43 cellular contexts compared by ENCODE assay signal in genomic region chr11:55838452-55838851, GRCh38. TPM values are rescaled to one million over a fixed set of nuclear protein-coding genes. Genes with fewer than 3 reads are reported as not detected.
"Had no signal": no experiment of that assay in that cellular context is flagged by ENCODE, and none has a peak within 500 bp of the region (broad histone marks: within the 10 kb centered on the region; RNA-seq: fewer than 3 reads in every experiment).

Gene OR5D16 (plus strand): TSS chr11:55838752. CDS start chr11:55838752, 0 bp downstream.

- H3K27me3 Mint-ChIP-seq: activated naive CD4-positive, alpha-beta T cell treated with anti-CD3 and anti-CD28 coated beads, Interleukin-2, amount 10 ng/mL, durations not matched to agents 7 days and 5 days; activated naive CD4-positive, alpha-beta T cell treated with anti-CD3 and anti-CD28 coated beads, Interleukin-2, amount 50 U/mL, for 24 hours; activated naive CD8-positive, alpha-beta T cell; activated naive CD8-positive, alpha-beta T cell treated with anti-CD3 and anti-CD28 coated beads for 36 hours; activated naive CD8-positive, alpha-beta T cell treated with anti-CD3 and anti-CD28 coated beads, Interleukin-2, amount 10 ng/mL, durations not matched to agents 7 days and 5 days; activated naive CD8-positive, alpha-beta T cell treated with anti-CD3 and anti-CD28 coated beads, Interleukin-2, amount 50 U/mL, for 24 hours; activated T-cell treated with anti-CD3 and anti-CD28 coated beads, Interleukin-2, amount 50 U/mL, for 24 hours; activated T-helper 17 cell treated with anti-CD3 and anti-CD28 coated beads, Interleukin-2, amount 50 U/mL, for 72 hours; brain; central memory CD8-positive, alpha-beta T cell had no signal

- DNase-seq: activated effector memory CD4-positive, alpha-beta T cell treated with anti-CD3 and anti-CD28 coated beads, Interleukin-2, amount 50 U/mL, for 16 hours; activated effector memory CD4-positive, alpha-beta T cell treated with Interleukin-2 at 50 U/mL for 16 hours; activated gamma-delta T cell; activated gamma-delta T cell treated with Interleukin-2 at 50 U/mL for 16 hours; activated naive CD4-positive, alpha-beta T cell; activated naive CD4-positive, alpha-beta T cell treated with anti-CD3 and anti-CD28 coated beads for 36 hours; activated naive CD4-positive, alpha-beta T cell treated with anti-CD3 and anti-CD28 coated beads, Interleukin-2, amount 10 ng/mL, durations not matched to agents 7 days and 5 days; activated naive CD4-positive, alpha-beta T cell treated with anti-CD3 and anti-CD28 coated beads, Interleukin-2, amount 50 U/mL, for 16 hours; activated naive CD4-positive, alpha-beta T cell treated with Interleukin-2 at 50 U/mL for 16 hours; activated naive CD8-positive, alpha-beta T cell treated with anti-CD3 and anti-CD28 coated beads for 36 hours; activated naive CD8-positive, alpha-beta T cell treated with anti-CD3 and anti-CD28 coated beads, Interleukin-2, amount 10 ng/mL, durations not matched to agents 7 days and 5 days; activated naive CD8-positive, alpha-beta T cell treated with anti-CD3 and anti-CD28 coated beads, Interleukin-2, amount 50 U/mL, for 24 hours; activated T-cell treated with anti-CD3 and anti-CD28 coated beads, Interleukin-2, amount 50 U/mL, for 1 hour; activated T-cell treated with anti-CD3 and anti-CD28 coated beads, Interleukin-2, amount 50 U/mL, for 24 hours; activated T-cell treated with anti-CD3 and anti-CD28 coated beads, Interleukin-2, amount 50 U/mL, for 4 hours; activated T-cell treated with anti-CD3 and anti-CD28 coated beads, Interleukin-2, amount 50 U/mL, for 48 hours; activated T-cell treated with anti-CD3 and anti-CD28 coated beads, Interleukin-2, amount 50 U/mL, for 72 hours; adrenal gland; amniotic stem cell; amygdala; anterior cingulate cortex; aorta; body of pancreas; brain microvascular endothelial cell; caudate nucleus; central memory CD4-positive, alpha-beta T cell; cerebellar nuclear complex had no signal

- ATAC-seq: activated naive CD4-positive, alpha-beta T cell treated with anti-CD3 and anti-CD28 coated beads, Interleukin-2, amount 50 U/mL, for 72 hours; activated naive CD8-positive, alpha-beta T cell treated with anti-CD3 and anti-CD28 coated beads, Interleukin-2, amount 50 U/mL, for 24 hours; activated T-cell treated with anti-CD3 and anti-CD28 coated beads, Interleukin-2, amount 50 U/mL, for 4 hours; activated T-cell treated with anti-CD3 and anti-CD28 coated beads, Interleukin-2, amount 50 U/mL, for 72 hours; activated T-helper 17 cell treated with anti-CD3 and anti-CD28 coated beads, Interleukin-2, amount 50 U/mL, for 72 hours; body of pancreas had no signal

- H3K27ac Mint-ChIP-seq: activated naive CD4-positive, alpha-beta T cell treated with anti-CD3 and anti-CD28 coated beads for 36 hours; activated naive CD4-positive, alpha-beta T cell treated with anti-CD3 and anti-CD28 coated beads, Interleukin-2, amount 10 ng/mL, durations not matched to agents 7 days and 5 days; activated naive CD4-positive, alpha-beta T cell treated with anti-CD3 and anti-CD28 coated beads, Interleukin-2, amount 50 U/mL, for 24 hours; activated naive CD4-positive, alpha-beta T cell treated with anti-CD3 and anti-CD28 coated beads, Interleukin-2, amount 50 U/mL, for 72 hours; activated naive CD8-positive, alpha-beta T cell; activated naive CD8-positive, alpha-beta T cell treated with anti-CD3 and anti-CD28 coated beads for 36 hours; activated naive CD8-positive, alpha-beta T cell treated with anti-CD3 and anti-CD28 coated beads, Interleukin-2, amount 10 ng/mL, durations not matched to agents 7 days and 5 days; activated naive CD8-positive, alpha-beta T cell treated with anti-CD3 and anti-CD28 coated beads, Interleukin-2, amount 50 U/mL, for 24 hours; activated T-cell treated with anti-CD3 and anti-CD28 coated beads, Interleukin-2, amount 50 U/mL, for 24 hours; activated T-cell treated with anti-CD3 and anti-CD28 coated beads, Interleukin-2, amount 50 U/mL, for 72 hours; activated T-helper 1 cell treated with anti-CD3 and anti-CD28 coated beads, Interleukin-12 subunit alpha, Interleukin-12 subunit beta, Interleukin-2, Interleukin-4 antibody, amounts not matched to agents 30 ng/mL and 10 ng/mL and 1 ng/mL, durations not matched to agents 14 hours and 24 hours and 36 hours; activated T-helper 17 cell treated with anti-CD3 and anti-CD28 coated beads, Interleukin-2, amount 50 U/mL, for 72 hours; activated T-helper 2 cell treated with anti-CD3 and anti-CD28 coated beads, Interferon-gamma antibody, Interleukin-2, Interleukin-4, amounts not matched to agents 10 μg/mL and 5 μg/mL and 100 μg/mL, durations not matched to agents 14 hours and 24 hours and 36 hours; brain had no signal

- H3K4me3 Mint-ChIP-seq: activated naive CD4-positive, alpha-beta T cell treated with anti-CD3 and anti-CD28 coated beads for 36 hours; activated naive CD4-positive, alpha-beta T cell treated with anti-CD3 and anti-CD28 coated beads, Interleukin-2, amount 10 ng/mL, durations not matched to agents 7 days and 5 days; activated naive CD4-positive, alpha-beta T cell treated with anti-CD3 and anti-CD28 coated beads, Interleukin-2, amount 50 U/mL, for 24 hours; activated naive CD8-positive, alpha-beta T cell; activated naive CD8-positive, alpha-beta T cell treated with anti-CD3 and anti-CD28 coated beads for 36 hours; activated naive CD8-positive, alpha-beta T cell treated with anti-CD3 and anti-CD28 coated beads, Interleukin-2, amount 10 ng/mL, durations not matched to agents 7 days and 5 days; activated naive CD8-positive, alpha-beta T cell treated with anti-CD3 and anti-CD28 coated beads, Interleukin-2, amount 50 U/mL, for 24 hours; activated T-cell treated with anti-CD3 and anti-CD28 coated beads, Interleukin-2, amount 50 U/mL, for 24 hours; activated T-cell treated with anti-CD3 and anti-CD28 coated beads, Interleukin-2, amount 50 U/mL, for 4 hours; activated T-cell treated with anti-CD3 and anti-CD28 coated beads, Interleukin-2, amount 50 U/mL, for 72 hours; activated T-helper 1 cell treated with anti-CD3 and anti-CD28 coated beads, Interleukin-12 subunit alpha, Interleukin-12 subunit beta, Interleukin-2, Interleukin-4 antibody, amounts not matched to agents 30 ng/mL and 10 ng/mL and 1 ng/mL, durations not matched to agents 14 hours and 24 hours and 36 hours; activated T-helper 17 cell treated with anti-CD3 and anti-CD28 coated beads, Interleukin-2, amount 50 U/mL, for 72 hours; brain; central memory CD8-positive, alpha-beta T cell had no signal

- H3K4me1 Mint-ChIP-seq: activated naive CD4-positive, alpha-beta T cell treated with anti-CD3 and anti-CD28 coated beads, Interleukin-2, amount 10 ng/mL, durations not matched to agents 7 days and 5 days; activated naive CD4-positive, alpha-beta T cell treated with anti-CD3 and anti-CD28 coated beads, Interleukin-2, amount 50 U/mL, for 24 hours; activated naive CD8-positive, alpha-beta T cell treated with anti-CD3 and anti-CD28 coated beads for 36 hours; activated naive CD8-positive, alpha-beta T cell treated with anti-CD3 and anti-CD28 coated beads, Interleukin-2, amount 10 ng/mL, durations not matched to agents 7 days and 5 days; activated naive CD8-positive, alpha-beta T cell treated with anti-CD3 and anti-CD28 coated beads, Interleukin-2, amount 50 U/mL, for 24 hours; activated T-helper 17 cell treated with anti-CD3 and anti-CD28 coated beads, Interleukin-2, amount 50 U/mL, for 72 hours; brain; central memory CD8-positive, alpha-beta T cell had no signal

- H3K36me3 Mint-ChIP-seq: activated naive CD4-positive, alpha-beta T cell treated with anti-CD3 and anti-CD28 coated beads, Interleukin-2, amount 10 ng/mL, durations not matched to agents 7 days and 5 days; activated naive CD4-positive, alpha-beta T cell treated with anti-CD3 and anti-CD28 coated beads, Interleukin-2, amount 50 U/mL, for 24 hours; activated naive CD4-positive, alpha-beta T cell treated with anti-CD3 and anti-CD28 coated beads, Interleukin-2, amount 50 U/mL, for 72 hours; activated naive CD8-positive, alpha-beta T cell; activated naive CD8-positive, alpha-beta T cell treated with anti-CD3 and anti-CD28 coated beads for 36 hours; activated naive CD8-positive, alpha-beta T cell treated with anti-CD3 and anti-CD28 coated beads, Interleukin-2, amount 10 ng/mL, durations not matched to agents 7 days and 5 days; brain had no signal

RNA-seq across cellular contexts. Expression of gene OR5D16, which starts in this region (rescaled TPM):
- total RNA-seq: activated naive CD4-positive, alpha-beta T cell treated with anti-CD3 and anti-CD28 coated beads for 36 hours; activated naive CD4-positive, alpha-beta T cell treated with anti-CD3 and anti-CD28 coated beads, Interleukin-2, amount 50 U/mL, for 72 hours; activated naive CD8-positive, alpha-beta T cell treated with anti-CD3 and anti-CD28 coated beads for 36 hours; activated naive CD8-positive, alpha-beta T cell treated with anti-CD3 and anti-CD28 coated beads, Interleukin-2, amount 10 ng/mL, durations not matched to agents 7 days and 5 days; activated T-cell treated with anti-CD3 and anti-CD28 coated beads, Interleukin-2, amount 50 U/mL, for 4 hours; activated T-cell treated with anti-CD3 and anti-CD28 coated beads, Interleukin-2, amount 50 U/mL, for 72 hours; activated T-helper 1 cell treated with anti-CD3 and anti-CD28 coated beads, Interleukin-12 subunit alpha, Interleukin-12 subunit beta, Interleukin-2, Interleukin-4 antibody, amounts not matched to agents 30 ng/mL and 10 ng/mL and 1 ng/mL, durations not matched to agents 14 hours and 24 hours and 36 hours; activated T-helper 17 cell treated with anti-CD3 and anti-CD28 coated beads, Interleukin-2, amount 50 U/mL, for 72 hours; activated T-helper 2 cell treated with anti-CD3 and anti-CD28 coated beads, Interferon-gamma antibody, Interleukin-2, Interleukin-4, amounts not matched to agents 10 μg/mL and 5 μg/mL and 100 μg/mL, durations not matched to agents 14 hours and 24 hours and 36 hours; adrenal gland; aorta; ascending aorta; astrocyte; body of pancreas; breast epithelium; bronchial epithelial cell; cardiac muscle cell; cardiac septum; cerebellum; chondrocyte had no signal
